In genomic region chr17:75589017-75589918, GRCh38 we compare ENCODE assay signal across 1 cellular context.
TF ChIP-seq lines count a peak whose summit lies in the region.

No MANE protein-coding gene starts in this region.

TF ChIP-seq in HepG2, 621 proteins besides CTCF, POLR2A, EP300 and RAD21 (continued from another document and continues in another):
- TF ChIP-seq, protein P1, sequence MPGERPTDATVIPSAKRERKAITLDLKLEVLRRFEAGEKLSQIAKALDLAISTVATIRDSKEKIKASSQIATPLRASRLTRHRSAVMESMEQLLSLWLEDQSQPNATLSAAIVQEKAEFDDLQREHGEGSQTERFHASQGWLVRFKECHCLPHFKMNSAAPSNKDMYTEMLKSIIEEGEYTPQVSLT (CRISPR knock-in tag; IDR thresholded peaks at IDR 0.05; ENCODE audit: borderline replicate concordance, low read depth) = no peak
- no peak for TF ChIP-seq SOX5 (CRISPR knock-in tag; IDR thresholded peaks at IDR 0.05; ENCODE audit: borderline replicate concordance)
- no peak for TF ChIP-seq ZZZ3 (CRISPR knock-in tag; IDR thresholded peaks at IDR 0.05; ENCODE audit: borderline replicate concordance)
- TF ChIP-seq AHR (CRISPR knock-in tag; IDR thresholded peaks at IDR 0.05) = 0 out of 2 replicates have a peak, but pooled peaks have one; percentile 43
- peak; percentile 42; the same call in 1 of the 2 replicates for TF ChIP-seq ZNF276 (CRISPR knock-in tag; IDR thresholded peaks at IDR 0.05; ENCODE audit: low read depth)
- TF ChIP-seq ZKSCAN5 (CRISPR knock-in tag; IDR thresholded peaks at IDR 0.05) = no peak
- no peak for TF ChIP-seq SP1 (IDR thresholded peaks at IDR 0.05)
- TF ChIP-seq SP1 (CRISPR knock-in tag; IDR thresholded peaks at IDR 0.05) = peak; percentile 15
- no peak for TF ChIP-seq ETS1 (CRISPR knock-in tag; IDR thresholded peaks at IDR 0.05)
- no peak for TF ChIP-seq ARHGAP35 (CRISPR knock-in tag; IDR thresholded peaks at IDR 0.05; ENCODE audit: borderline replicate concordance)
- no peak for TF ChIP-seq NFKB2 (CRISPR knock-in tag; IDR thresholded peaks at IDR 0.05; ENCODE audit: borderline replicate concordance)
- TF ChIP-seq ZNF563 (CRISPR knock-in tag; IDR thresholded peaks at IDR 0.05) = peak; percentile 74
- TF ChIP-seq, protein P2, sequence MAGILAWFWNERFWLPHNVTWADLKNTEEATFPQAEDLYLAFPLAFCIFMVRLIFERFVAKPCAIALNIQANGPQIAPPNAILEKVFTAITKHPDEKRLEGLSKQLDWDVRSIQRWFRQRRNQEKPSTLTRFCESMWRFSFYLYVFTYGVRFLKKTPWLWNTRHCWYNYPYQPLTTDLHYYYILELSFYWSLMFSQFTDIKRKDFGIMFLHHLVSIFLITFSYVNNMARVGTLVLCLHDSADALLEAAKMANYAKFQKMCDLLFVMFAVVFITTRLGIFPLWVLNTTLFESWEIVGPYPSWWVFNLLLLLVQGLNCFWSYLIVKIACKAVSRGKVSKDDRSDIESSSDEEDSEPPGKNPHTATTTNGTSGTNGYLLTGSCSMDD (CRISPR knock-in tag; IDR thresholded peaks at IDR 0.05) = no peak
- TF ChIP-seq NCOA2 (CRISPR knock-in tag; IDR thresholded peaks at IDR 0.05) = no peak
- TF ChIP-seq TP53 (CRISPR knock-in tag; conservative IDR thresholded peaks at IDR 0.05) = no peak
- no peak for TF ChIP-seq ZNF737 (CRISPR knock-in tag; IDR thresholded peaks at IDR 0.05; ENCODE audit: borderline replicate concordance)
- no peak for TF ChIP-seq SNAPC4 (CRISPR knock-in tag; IDR thresholded peaks at IDR 0.05)
- TF ChIP-seq TRAFD1 (CRISPR knock-in tag; IDR thresholded peaks at IDR 0.05; ENCODE audit: borderline replicate concordance) = no peak
- TF ChIP-seq JUNB (CRISPR knock-in tag; IDR thresholded peaks at IDR 0.05; ENCODE audit: borderline replicate concordance) = no peak
- peak; percentile 76 for TF ChIP-seq ZNF687 (CRISPR knock-in tag; IDR thresholded peaks at IDR 0.05)
- peak; percentile 71; the same call in 1 of the 2 replicates for TF ChIP-seq ZNF790 (CRISPR knock-in tag; IDR thresholded peaks at IDR 0.05; ENCODE audit: borderline replicate concordance)
- TF ChIP-seq ZNF792 (CRISPR knock-in tag; IDR thresholded peaks at IDR 0.05) = peak; percentile 64; the same call in 1 of the 2 replicates
- TF ChIP-seq ATRX (CRISPR knock-in tag; IDR thresholded peaks at IDR 0.05; ENCODE audit: borderline replicate concordance) = no peak
- TF ChIP-seq TBX2 (CRISPR knock-in tag; IDR thresholded peaks at IDR 0.05; ENCODE audit: borderline replicate concordance) = peak; percentile 72
- TF ChIP-seq, protein P3, sequence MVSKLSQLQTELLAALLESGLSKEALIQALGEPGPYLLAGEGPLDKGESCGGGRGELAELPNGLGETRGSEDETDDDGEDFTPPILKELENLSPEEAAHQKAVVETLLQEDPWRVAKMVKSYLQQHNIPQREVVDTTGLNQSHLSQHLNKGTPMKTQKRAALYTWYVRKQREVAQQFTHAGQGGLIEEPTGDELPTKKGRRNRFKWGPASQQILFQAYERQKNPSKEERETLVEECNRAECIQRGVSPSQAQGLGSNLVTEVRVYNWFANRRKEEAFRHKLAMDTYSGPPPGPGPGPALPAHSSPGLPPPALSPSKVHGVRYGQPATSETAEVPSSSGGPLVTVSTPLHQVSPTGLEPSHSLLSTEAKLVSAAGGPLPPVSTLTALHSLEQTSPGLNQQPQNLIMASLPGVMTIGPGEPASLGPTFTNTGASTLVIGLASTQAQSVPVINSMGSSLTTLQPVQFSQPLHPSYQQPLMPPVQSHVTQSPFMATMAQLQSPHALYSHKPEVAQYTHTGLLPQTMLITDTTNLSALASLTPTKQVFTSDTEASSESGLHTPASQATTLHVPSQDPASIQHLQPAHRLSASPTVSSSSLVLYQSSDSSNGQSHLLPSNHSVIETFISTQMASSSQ (IDR thresholded peaks at IDR 0.05; ENCODE audit: low read depth) = no peak
- TF ChIP-seq, protein P3 (CRISPR knock-in tag; IDR thresholded peaks at IDR 0.05; ENCODE audit: borderline replicate concordance) = peak; percentile 39; the same call in 1 of the 2 replicates
- no peak for TF ChIP-seq ZNF766 (CRISPR knock-in tag; IDR thresholded peaks at IDR 0.05; ENCODE audit: borderline replicate concordance)
- TF ChIP-seq, protein P4, sequence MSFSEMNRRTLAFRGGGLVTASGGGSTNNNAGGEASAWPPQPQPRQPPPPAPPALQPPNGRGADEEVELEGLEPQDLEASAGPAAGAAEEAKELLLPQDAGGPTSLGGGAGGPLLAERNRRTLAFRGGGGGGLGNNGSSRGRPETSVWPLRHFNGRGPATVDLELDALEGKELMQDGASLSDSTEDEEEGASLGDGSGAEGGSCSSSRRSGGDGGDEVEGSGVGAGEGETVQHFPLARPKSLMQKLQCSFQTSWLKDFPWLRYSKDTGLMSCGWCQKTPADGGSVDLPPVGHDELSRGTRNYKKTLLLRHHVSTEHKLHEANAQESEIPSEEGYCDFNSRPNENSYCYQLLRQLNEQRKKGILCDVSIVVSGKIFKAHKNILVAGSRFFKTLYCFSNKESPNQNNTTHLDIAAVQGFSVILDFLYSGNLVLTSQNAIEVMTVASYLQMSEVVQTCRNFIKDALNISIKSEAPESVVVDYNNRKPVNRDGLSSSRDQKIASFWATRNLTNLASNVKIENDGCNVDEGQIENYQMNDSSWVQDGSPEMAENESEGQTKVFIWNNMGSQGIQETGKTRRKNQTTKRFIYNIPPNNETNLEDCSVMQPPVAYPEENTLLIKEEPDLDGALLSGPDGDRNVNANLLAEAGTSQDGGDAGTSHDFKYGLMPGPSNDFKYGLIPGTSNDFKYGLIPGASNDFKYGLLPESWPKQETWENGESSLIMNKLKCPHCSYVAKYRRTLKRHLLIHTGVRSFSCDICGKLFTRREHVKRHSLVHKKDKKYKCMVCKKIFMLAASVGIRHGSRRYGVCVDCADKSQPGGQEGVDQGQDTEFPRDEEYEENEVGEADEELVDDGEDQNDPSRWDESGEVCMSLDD (CRISPR knock-in tag; IDR thresholded peaks at IDR 0.05; ENCODE audit: borderline replicate concordance) = no peak
- TF ChIP-seq NONO (IDR thresholded peaks at IDR 0.05) = no peak
- TF ChIP-seq NONO (CRISPR knock-in tag; conservative IDR thresholded peaks at IDR 0.05) = no peak
